In the genomic region with DNA sequence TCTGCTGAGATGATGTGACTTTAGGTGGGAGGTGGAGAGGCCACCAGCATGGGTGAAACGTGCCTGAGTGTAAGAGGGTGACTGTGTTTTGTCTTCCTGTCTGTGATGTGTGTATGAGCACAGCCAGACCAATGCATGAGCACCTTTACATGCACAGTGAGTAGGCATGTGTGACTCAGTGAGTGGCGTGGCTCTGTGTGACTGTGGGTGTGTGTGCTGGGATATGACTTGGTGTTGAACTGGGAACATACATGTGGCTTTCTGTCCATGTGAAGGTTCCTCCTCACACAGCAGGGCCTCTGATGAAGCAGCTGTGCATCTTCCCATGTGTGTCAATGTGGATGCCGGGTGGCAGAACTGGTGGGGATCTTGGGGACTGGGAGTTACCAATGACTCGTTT, we compare ENCODE assay signal across 35 cellular contexts. TPM values are rescaled to one million over a fixed set of nuclear protein-coding genes. Genes with fewer than 3 reads are reported as not detected.
A peak's percentile ranks its signal among the peaks of the same experiment; 100 is the strongest.
DNase-seq lines count a peak whose midpoint lies in the region; ATAC-seq, FAIRE-seq and TF ChIP-seq lines count a peak whose summit lies in the region.
"Had no signal": no experiment of that assay in that cellular context is flagged by ENCODE, and none has a peak within 500 bp of the region (broad histone marks: within the 10 kb centered on the region; RNA-seq: fewer than 3 reads in every experiment).

No MANE protein-coding gene starts in this region.

- peaks cover 43% of the 10 kb centered on the region for H3K27me3 Mint-ChIP-seq in activated CD8-positive, alpha-beta T cell treated with anti-CD3 and anti-CD28 coated beads for 36 hours
- H3K27me3 Mint-ChIP-seq in activated CD8-positive, alpha-beta T cell treated with anti-CD3 and anti-CD28 coated beads, Interleukin-2, amount 10 ng/mL, durations not matched to agents 7 days and 5 days (ENCODE audit: low read depth), result peaks cover 18% of the 10 kb centered on the region
- peaks cover 32% of the 10 kb centered on the region for H3K27me3 Mint-ChIP-seq in progenitor cell of endocrine pancreas

- peak; percentile 58 for ATAC-seq in activated CD8-positive, alpha-beta T cell treated with anti-CD3 and anti-CD28 coated beads for 36 hours
- ATAC-seq in activated CD8-positive, alpha-beta T cell treated with anti-CD3 and anti-CD28 coated beads, Interleukin-2, amount 10 ng/mL, durations not matched to agents 7 days and 5 days, result no peak
- ATAC-seq in GM12878, result no peak
- ATAC-seq: gastrocnemius medialis, HepG2, left cardiac atrium had no signal

- peaks cover 3% of the 10 kb centered on the region; the same call in 1 of the 2 replicates for H3K27me3 ChIP-seq in Karpas-422 (ENCODE audit: low read length)
- H3K27me3 ChIP-seq in GM12878 (replicated peaks in 1 of 2; ENCODE audit: control insufficient read depth in 2 of 2, insufficient read depth in 2 of 2, low read length in 1 of 2), result no peaks in the 10 kb centered on the region
- H3K27me3 ChIP-seq: hepatocyte had no signal

- in situ Hi-C loops in GM12878 (cut with MboI), result no loop called here

- peak; percentile 6 for DNase-seq in activated CD8-positive, alpha-beta T cell treated with anti-CD3 and anti-CD28 coated beads for 36 hours
- no peak for DNase-seq in activated CD8-positive, alpha-beta T cell treated with anti-CD3 and anti-CD28 coated beads, Interleukin-2, amount 10 ng/mL, durations not matched to agents 7 days and 5 days
- DNase-seq in Karpas-422 (no peak), GM12878 (ENCODE audit: low read depth, low spot score) (no peak), progenitor cell of endocrine pancreas (ENCODE audit: low spot score, unreplicated experiment) (no peak), anterior cingulate cortex (lab: John Stamatoyannopoulos, UW) (no peak), NCI-H2081 (lab: John Stamatoyannopoulos, UW) (no peak)
- DNase-seq in stimulated activated CD4-positive, alpha-beta T cell treated with anti-CD3 and anti-CD28 coated beads, Interleukin-4, amount 100 ng/mL, for 48 hours (ENCODE audit: low read depth in 2 of 2), result peak; percentile 20 to 36
- DNase-seq: activated naive CD8-positive, alpha-beta T cell treated with anti-CD3 and anti-CD28 coated beads, Interleukin-2, amount 10 ng/mL, durations not matched to agents 7 days and 5 days; endodermal cell; gastrocnemius medialis; GOT3; left cardiac atrium; MV-4-11; NCI-H1436 treated with DMSO at 0.1 percent for 48 hours; NCI-H2107; NCI-H446; NCI-H774; retina had no signal

- H3K9ac ChIP-seq in Karpas-422 (ENCODE audit: low read length) (0 out of 2 replicates have a peak overlapping the region, but pooled peaks have one; percentile 51), GM12878 (ENCODE audit: control insufficient read depth, insufficient read depth, low read length) (no peak overlapping the region)

- no peak for TF ChIP-seq CTCF in activated CD8-positive, alpha-beta T cell treated with anti-CD3 and anti-CD28 coated beads for 36 hours (IDR thresholded peaks at IDR 0.05)
- TF ChIP-seq CTCF in GM12878 (IDR thresholded peaks at IDR 0.05 in 2 of 3, conservative IDR thresholded peaks at IDR 0.05 in 1 of 3; ENCODE audit: control insufficient read depth in 2 of 3, extremely low read depth in 1 of 3, insufficient read depth in 1 of 3, low read depth in 3 of 3, low read length in 3 of 3) (no peak), progenitor cell of endocrine pancreas (IDR thresholded peaks at IDR 0.05; ENCODE audit: unreplicated experiment) (no peak)

- POLR2A ChIA-PET in activated CD8-positive, alpha-beta T cell treated with anti-CD3 and anti-CD28 coated beads for 36 hours (lab: Charles Lee), result no interaction called here
- POLR2A ChIA-PET in activated CD8-positive, alpha-beta T cell treated with anti-CD3 and anti-CD28 coated beads, Interleukin-2, amount 10 ng/mL, durations not matched to agents 7 days and 5 days (lab: Charles Lee), result no interaction called here
- POLR2A ChIA-PET in GM12878 (lab: Charles Lee), result no interaction called here

- H3K9me3 Mint-ChIP-seq in activated CD8-positive, alpha-beta T cell treated with anti-CD3 and anti-CD28 coated beads for 36 hours, result peaks cover 6% of the 10 kb centered on the region
- peaks cover 9% of the 10 kb centered on the region for H3K9me3 Mint-ChIP-seq in activated CD8-positive, alpha-beta T cell treated with anti-CD3 and anti-CD28 coated beads, Interleukin-2, amount 10 ng/mL, durations not matched to agents 7 days and 5 days (ENCODE audit: insufficient read depth)
- peaks cover 5% of the 10 kb centered on the region for H3K9me3 Mint-ChIP-seq in progenitor cell of endocrine pancreas (ENCODE audit: low read depth)
- H3K9me3 Mint-ChIP-seq: endodermal cell had no signal

- H3K79me2 ChIP-seq in Karpas-422 (ENCODE audit: low read length) (no peaks in the 10 kb centered on the region), GM12878 (ENCODE audit: control insufficient read depth, insufficient read depth, low read length) (no peaks in the 10 kb centered on the region)
- H3K79me2 ChIP-seq: hepatocyte had no signal

- H3K4me2 ChIP-seq in Karpas-422 (ENCODE audit: low read depth, low read length, poor library complexity, severe bottlenecking) (peak overlapping the region; percentile 84), GM12878 (ENCODE audit: control insufficient read depth, insufficient read depth) (no peak overlapping the region)
- H3K4me2 ChIP-seq: hepatocyte had no signal

- H3K27ac ChIP-seq in Karpas-422 (ENCODE audit: low read length) (peak overlapping the region; percentile 80; the same call in 1 of the 2 replicates), GM12878 (ENCODE audit: control insufficient read depth, insufficient read depth) (peak overlapping the region; percentile 48)
- H3K27ac ChIP-seq: gastrocnemius medialis, hepatocyte, RWPE1, SK-N-MC, skin epidermis had no signal

- no peak for FAIRE-seq in GM12878 (lab: Jason Lieb, UNC)
- FAIRE-seq: HepG2 had no signal

- TF ChIP-seq RAD21 in GM12878 (IDR thresholded peaks at IDR 0.05; ENCODE audit: insufficient read depth, low read depth, low read length), result no peak

- no peak for TF ChIP-seq POLR2A in GM12878 (IDR thresholded peaks at IDR 0.05; ENCODE audit: low read depth, low read length)

- CTCF ChIA-PET in activated CD8-positive, alpha-beta T cell treated with anti-CD3 and anti-CD28 coated beads for 36 hours (lab: Charles Lee), result no interaction called here
- CTCF ChIA-PET in activated CD8-positive, alpha-beta T cell treated with anti-CD3 and anti-CD28 coated beads, Interleukin-2, amount 10 ng/mL, durations not matched to agents 7 days and 5 days (lab: Charles Lee), result no interaction called here
- CTCF ChIA-PET in GM12878 (lab: Yijun Ruan, JAX), result no interaction called here

- intact Hi-C loops in activated CD8-positive, alpha-beta T cell treated with anti-CD3 and anti-CD28 coated beads for 36 hours (cut with micrococcal nuclease), result no loop called here
- intact Hi-C loops in GM12878 (cut with micrococcal nuclease; ENCODE audit: unreplicated experiment), result no loop called here

- H3K4me1 ChIP-seq in Karpas-422 (ENCODE audit: low read length) (peaks cover 56% of the 10 kb centered on the region), GM12878 (ENCODE audit: control insufficient read depth, insufficient read depth, low read length) (peaks cover 13% of the 10 kb centered on the region)
- H3K4me1 ChIP-seq: gastrocnemius medialis had no signal

- SMC1A ChIA-PET in GM12878 (lab: Charles Lee; ENCODE audit: uncharacterized antibody, unreplicated experiment), result no interaction called here

- H4K20me1 ChIP-seq in Karpas-422 (ENCODE audit: insufficient read depth, low read depth, low read length), result no peaks in the 10 kb centered on the region
- no peaks in the 10 kb centered on the region for H4K20me1 ChIP-seq in GM12878 (ENCODE audit: control insufficient read depth, insufficient read depth)

- H3K36me3 Mint-ChIP-seq in activated CD8-positive, alpha-beta T cell treated with anti-CD3 and anti-CD28 coated beads for 36 hours (ENCODE audit: low read depth), result no peaks in the 10 kb centered on the region
- H3K36me3 Mint-ChIP-seq in activated CD8-positive, alpha-beta T cell treated with anti-CD3 and anti-CD28 coated beads, Interleukin-2, amount 10 ng/mL, durations not matched to agents 7 days and 5 days (ENCODE audit: low read depth), result no peaks in the 10 kb centered on the region
- no peaks in the 10 kb centered on the region for H3K36me3 Mint-ChIP-seq in progenitor cell of endocrine pancreas (ENCODE audit: insufficient read depth)
- H3K36me3 Mint-ChIP-seq: activated naive CD8-positive, alpha-beta T cell treated with anti-CD3 and anti-CD28 coated beads, Interleukin-2, amount 10 ng/mL, durations not matched to agents 7 days and 5 days had no signal

- peak overlapping the region; percentile 40 for H3K4me3 ChIP-seq in Karpas-422 (ENCODE audit: low read length)
- no peak overlapping the region for H3K4me3 ChIP-seq in GM12878
- H3K4me3 ChIP-seq: gastrocnemius medialis, hepatocyte, SK-N-MC, skin epidermis had no signal

- no TSS peak for BruUV-seq in GM12878 (replicated peaks; lab: Mats Ljungman, UMichigan)

- RAD21 ChIA-PET in GM12878 (lab: Charles Lee; ENCODE audit: unreplicated experiment), result no interaction called here

- WGBS in GM12878 (ENCODE audit: insufficient coverage, insufficient replicate concordance, low lambda C conversion rate, missing lambda C conversion rate), result 2% methylated on average over 4 of the region's 4 CpGs

- H3K36me3 ChIP-seq in Karpas-422 (ENCODE audit: insufficient read depth, low read length) (no peaks in the 10 kb centered on the region; the same call in 1 of the 2 replicates), GM12878 (ENCODE audit: control insufficient read depth in 2 of 2, insufficient read depth in 2 of 2, low read length in 1 of 2) (no peaks in the 10 kb centered on the region)
- H3K36me3 ChIP-seq: gastrocnemius medialis had no signal

- H3K9me2 ChIP-seq in Karpas-422 (replicated peaks; ENCODE audit: insufficient read depth, low read length), result no peaks in the 10 kb centered on the region

- H3K4me1 Mint-ChIP-seq in activated CD8-positive, alpha-beta T cell treated with anti-CD3 and anti-CD28 coated beads for 36 hours (ENCODE audit: low read depth), result no peaks in the 10 kb centered on the region
- no peaks in the 10 kb centered on the region for H3K4me1 Mint-ChIP-seq in activated CD8-positive, alpha-beta T cell treated with anti-CD3 and anti-CD28 coated beads, Interleukin-2, amount 10 ng/mL, durations not matched to agents 7 days and 5 days (ENCODE audit: low read depth)
- H3K4me1 Mint-ChIP-seq in progenitor cell of endocrine pancreas (ENCODE audit: low read depth), result no peaks in the 10 kb centered on the region
- H3K4me1 Mint-ChIP-seq: activated naive CD8-positive, alpha-beta T cell treated with anti-CD3 and anti-CD28 coated beads, Interleukin-2, amount 10 ng/mL, durations not matched to agents 7 days and 5 days; central memory CD8-positive, alpha-beta T cell; endodermal cell; nephron had no signal

- H3K9me3 ChIP-seq in Karpas-422 (ENCODE audit: low read length) (peaks cover 4% of the 10 kb centered on the region), GM12878 (replicated peaks; ENCODE audit: control insufficient read depth, insufficient read depth, low read length) (no peaks in the 10 kb centered on the region)
- H3K9me3 ChIP-seq: gastrocnemius medialis had no signal

- H2AFZ ChIP-seq in Karpas-422 (ENCODE audit: low read length) (no peak overlapping the region), GM12878 (ENCODE audit: control insufficient read depth, low read depth, low read length) (no peak overlapping the region)
- H2AFZ ChIP-seq: hepatocyte had no signal

- TF ChIP-seq EP300 in GM12878 (IDR thresholded peaks at IDR 0.05; ENCODE audit: borderline replicate concordance in 1 of 2, control insufficient read depth in 1 of 2, low read depth in 2 of 2, low read length in 2 of 2), result no peak

- no peak overlapping the region for H3K4me3 Mint-ChIP-seq in activated CD8-positive, alpha-beta T cell treated with anti-CD3 and anti-CD28 coated beads for 36 hours
- no peak overlapping the region for H3K4me3 Mint-ChIP-seq in activated CD8-positive, alpha-beta T cell treated with anti-CD3 and anti-CD28 coated beads, Interleukin-2, amount 10 ng/mL, durations not matched to agents 7 days and 5 days
- no peak overlapping the region for H3K4me3 Mint-ChIP-seq in progenitor cell of endocrine pancreas (ENCODE audit: low read depth)
- H3K4me3 Mint-ChIP-seq: activated naive CD8-positive, alpha-beta T cell treated with anti-CD3 and anti-CD28 coated beads, Interleukin-2, amount 10 ng/mL, durations not matched to agents 7 days and 5 days; central memory CD8-positive, alpha-beta T cell; dendritic cell treated with granulocyte-macrophage colony-stimulating factor and Interleukin-4, amounts not matched to agents 40 ng/mL and 50 ng/mL, for 4 days; endodermal cell; nephron had no signal

- no peak overlapping the region for H3K27ac Mint-ChIP-seq in activated CD8-positive, alpha-beta T cell treated with anti-CD3 and anti-CD28 coated beads for 36 hours
- no peak overlapping the region for H3K27ac Mint-ChIP-seq in activated CD8-positive, alpha-beta T cell treated with anti-CD3 and anti-CD28 coated beads, Interleukin-2, amount 10 ng/mL, durations not matched to agents 7 days and 5 days
- H3K27ac Mint-ChIP-seq in progenitor cell of endocrine pancreas, result no peak overlapping the region
- H3K27ac Mint-ChIP-seq: activated naive CD8-positive, alpha-beta T cell treated with anti-CD3 and anti-CD28 coated beads, Interleukin-2, amount 10 ng/mL, durations not matched to agents 7 days and 5 days; dendritic cell treated with granulocyte-macrophage colony-stimulating factor and Interleukin-4, amounts not matched to agents 40 ng/mL and 50 ng/mL, for 4 days; endodermal cell; nephron had no signal

RNA-seq across cellular contexts. Expression of gene LGALS13, which starts 19.9 kb away (rescaled TPM):
- not detected for total RNA-seq in activated CD8-positive, alpha-beta T cell treated with anti-CD3 and anti-CD28 coated beads for 36 hours
- total RNA-seq in activated CD8-positive, alpha-beta T cell treated with anti-CD3 and anti-CD28 coated beads, Interleukin-2, amount 10 ng/mL, durations not matched to agents 7 days and 5 days, result not detected
- not detected in 2 replicates for total RNA-seq in Karpas-422 (2014; rRNA removed; shearing (Covaris generic); ENCODE audit: low replicate concordance)
- not detected in 2 replicates for total RNA-seq in GM12878 (2013; cell fraction: nucleolus; rRNA removed)
- total RNA-seq in GM12878 (2014; rRNA removed) (not detected in 2 replicates), GM12878 (2014; rRNA removed; fragmentation: Illumina TruSeq; extraction: Trizol) (not detected in 2 replicates), GM12878 (2021) (not detected in 2 replicates), progenitor cell of endocrine pancreas (not detected in 2 replicates)
- not detected for polyA plus RNA-seq in GM12878 (2011; ENCODE audit: low read depth)
- polyA plus RNA-seq in GM12878 (2011; rRNA removed) (not detected in 2 replicates), GM12878 (2014; fragmentation: Illumina TruSeq; extraction: Trizol) (not detected in 2 replicates), GM12878 (2014; fragmentation: Nextera tagmentation; extraction: Ambion mirVana) (not detected), GM12878 (2014; rRNA removed) (not detected in 2 replicates), GM12878 (2016; fragmentation: Nextera tagmentation; extraction: Ambion mirVana) (not detected)
- not detected in 2 replicates for polyA plus RNA-seq in GM12878 (2011; cell fraction: cytosol; rRNA removed)
- polyA plus RNA-seq in GM12878 (2011; cell fraction: nucleus; rRNA removed), result not detected in 2 replicates
- not detected in 2 replicates for polyA plus RNA-seq in GM12878 (2012)
- not detected in 2 replicates for polyA minus RNA-seq in GM12878 (2011; rRNA and poly(A)+ RNA removed)
- polyA minus RNA-seq in GM12878 (2011; cell fraction: cytosol; rRNA and poly(A)+ RNA removed), result not detected in 2 replicates
- not detected in 2 replicates for polyA minus RNA-seq in GM12878 (2011; cell fraction: nucleus; rRNA and poly(A)+ RNA removed)
- total RNA-seq: activated naive CD8-positive, alpha-beta T cell treated with anti-CD3 and anti-CD28 coated beads, Interleukin-2, amount 10 ng/mL, durations not matched to agents 7 days and 5 days; endodermal cell; gastrocnemius medialis; hepatocyte; HepG2; left cardiac atrium; LHCN-M2; lung microvascular endothelial cell; mucosa of gallbladder; osteoblast; subcutaneous adipose tissue; T-helper 1 cell treated with Interleukin-12 subunit alpha and Interleukin-12 subunit beta and Interleukin-4 antibody, amounts not matched to agents 30 ng/mL and 1 ng/mL, for 36 hours; urinary bladder had no signal
- polyA plus RNA-seq: BJ, hepatocyte, HepG2, urinary bladder had no signal

RNA-seq across cellular contexts. Expression of gene EID2, which starts 42.5 kb away (rescaled TPM):
- 10 to 100 TPM; 11.1 to 11.7 TPM for total RNA-seq in activated CD8-positive, alpha-beta T cell treated with anti-CD3 and anti-CD28 coated beads for 36 hours
- total RNA-seq in activated CD8-positive, alpha-beta T cell treated with anti-CD3 and anti-CD28 coated beads, Interleukin-2, amount 10 ng/mL, durations not matched to agents 7 days and 5 days, result 10 to 100 TPM; 18.9 to 19.9 TPM
- 5.9 and 11.1 TPM in 2 replicates for total RNA-seq in Karpas-422 (2014; rRNA removed; shearing (Covaris generic); ENCODE audit: low replicate concordance)
- 3.4 and 4.0 TPM in 2 replicates for total RNA-seq in GM12878 (2013; cell fraction: nucleolus; rRNA removed)
- total RNA-seq in GM12878 (2014; rRNA removed) (9.0 and 11.3 TPM in 2 replicates), GM12878 (2014; rRNA removed; fragmentation: Illumina TruSeq; extraction: Trizol) (5.9 and 7.0 TPM in 2 replicates), GM12878 (2021) (9.6 and 9.7 TPM in 2 replicates), progenitor cell of endocrine pancreas (21.0 and 24.1 TPM in 2 replicates)
- polyA plus RNA-seq in GM12878 (2011; ENCODE audit: low read depth), result 3.4 TPM
- polyA plus RNA-seq in GM12878 (2011; rRNA removed) (4.8 and 7.2 TPM in 2 replicates), GM12878 (2014; fragmentation: Illumina TruSeq; extraction: Trizol) (5.8 and 7.0 TPM in 2 replicates), GM12878 (2014; fragmentation: Nextera tagmentation; extraction: Ambion mirVana) (1 to 10 TPM; 2.7 to 4.4 TPM), GM12878 (2014; rRNA removed) (11.4 and 15.5 TPM in 2 replicates), GM12878 (2016; fragmentation: Nextera tagmentation; extraction: Ambion mirVana) (10 to 100 TPM in 1 of 2 experiments, 1 to 10 TPM in 1; 1.6 to 10.4 TPM)
- 2.7 and 4.5 TPM in 2 replicates for polyA plus RNA-seq in GM12878 (2011; cell fraction: cytosol; rRNA removed)
- polyA plus RNA-seq in GM12878 (2011; cell fraction: nucleus; rRNA removed), result 4.8 and 5.7 TPM in 2 replicates
- 5.6 and 7.8 TPM in 2 replicates for polyA plus RNA-seq in GM12878 (2012)
- polyA minus RNA-seq in GM12878 (2011; rRNA and poly(A)+ RNA removed), result 2.0 and 2.6 TPM in 2 replicates
- polyA minus RNA-seq in GM12878 (2011; cell fraction: cytosol; rRNA and poly(A)+ RNA removed), result 2.7 and 2.8 TPM in 2 replicates
- 1.5 and 3.2 TPM in 2 replicates for polyA minus RNA-seq in GM12878 (2011; cell fraction: nucleus; rRNA and poly(A)+ RNA removed)

RNA-seq across cellular contexts. Expression of gene EID2B, which starts 49.8 kb away (rescaled TPM):
- 1 to 10 TPM; 3.0 TPM for total RNA-seq in activated CD8-positive, alpha-beta T cell treated with anti-CD3 and anti-CD28 coated beads for 36 hours
- total RNA-seq in activated CD8-positive, alpha-beta T cell treated with anti-CD3 and anti-CD28 coated beads, Interleukin-2, amount 10 ng/mL, durations not matched to agents 7 days and 5 days, result 1 to 10 TPM; 4.1 to 4.3 TPM
- total RNA-seq in Karpas-422 (2014; rRNA removed; shearing (Covaris generic); ENCODE audit: low replicate concordance), result 4.2 and 6.5 TPM in 2 replicates
- total RNA-seq in GM12878 (2013; cell fraction: nucleolus; rRNA removed), result 8.1 and 9.0 TPM in 2 replicates
- total RNA-seq in GM12878 (2014; rRNA removed) (4.1 and 5.5 TPM in 2 replicates), GM12878 (2014; rRNA removed; fragmentation: Illumina TruSeq; extraction: Trizol) (3.7 and 5.2 TPM in 2 replicates), GM12878 (2021) (3.9 and 4.3 TPM in 2 replicates), progenitor cell of endocrine pancreas (1.8 and 2.0 TPM in 2 replicates)
- polyA plus RNA-seq in GM12878 (2011; ENCODE audit: low read depth), result 0.89 TPM
- polyA plus RNA-seq in GM12878 (2011; rRNA removed) (5.0 and 5.1 TPM in 2 replicates), GM12878 (2014; fragmentation: Illumina TruSeq; extraction: Trizol) (1.4 and 2.9 TPM in 2 replicates), GM12878 (2014; fragmentation: Nextera tagmentation; extraction: Ambion mirVana) (1 to 10 TPM; 5.8 to 6.1 TPM), GM12878 (2014; rRNA removed) (8.8 and 10.1 TPM in 2 replicates), GM12878 (2016; fragmentation: Nextera tagmentation; extraction: Ambion mirVana) (1 to 10 TPM; 4.8 to 5.9 TPM)
- polyA plus RNA-seq in GM12878 (2011; cell fraction: cytosol; rRNA removed), result 2.8 and 6.5 TPM in 2 replicates
- polyA plus RNA-seq in GM12878 (2011; cell fraction: nucleus; rRNA removed), result 3.9 and 4.0 TPM in 2 replicates
- polyA plus RNA-seq in GM12878 (2012), result 2.8 and 4.5 TPM in 2 replicates
- polyA minus RNA-seq in GM12878 (2011; rRNA and poly(A)+ RNA removed), result 1.6 and 2.4 TPM in 2 replicates
- polyA minus RNA-seq in GM12878 (2011; cell fraction: cytosol; rRNA and poly(A)+ RNA removed), result 0.62 and 0.67 TPM in 2 replicates
- 3.1 and 5.5 TPM in 2 replicates for polyA minus RNA-seq in GM12878 (2011; cell fraction: nucleus; rRNA and poly(A)+ RNA removed)

Comparison
In these comparisons a context has a peak if more than half of its experiments do, and no peak if none do; other contexts are left out.
1. DNase-seq: peak in activated CD8-positive, alpha-beta T cell treated with anti-CD3 and anti-CD28 coated beads for 36 hours (single experiment) and stimulated activated CD4-positive, alpha-beta T cell treated with anti-CD3 and anti-CD28 coated beads, Interleukin-4, amount 100 ng/mL, for 48 hours (2 of 2); none in activated CD8-positive, alpha-beta T cell treated with anti-CD3 and anti-CD28 coated beads, Interleukin-2, amount 10 ng/mL, durations not matched to agents 7 days and 5 days (single experiment), Karpas-422 (single experiment), GM12878 (single experiment), progenitor cell of endocrine pancreas (single experiment), anterior cingulate cortex (0 of 58) and NCI-H2081 (0 of 2).